8 cellular contexts compared by ENCODE assay signal in genomic region chr2:42360890-42361727, GRCh38. TPM values are rescaled to one million over a fixed set of nuclear protein-coding genes. Genes with fewer than 3 reads are reported as not detected.
DNase-seq lines count a peak whose midpoint lies in the region; ATAC-seq and TF ChIP-seq lines count a peak whose summit lies in the region.

TSS of gene COX7A2L (minus strand) at chr2:42361217. CDS start at chr2:42361161, 56 bp downstream.

- intact Hi-C loops in IMR-90 (cut with micrococcal nuclease) = loop anchor here (1.0 to 10.0 kb wide), 4 partner anchors 61 to 506 kb away; no protein-coding TSS in a partner anchor

- H4K5ac ChIP-seq in IMR-90 (ENCODE audit: low read depth, low read length) = peak within 1 kb of the TSS; percentile 97

- H2AK5ac ChIP-seq in IMR-90 (ENCODE audit: low read depth, low read length) = peak within 1 kb of the TSS; percentile 86

- peak within 1 kb of the TSS; percentile 99 for H3K4me2 ChIP-seq in IMR-90 (ENCODE audit: low read depth, low read length)

- H3K4me3 ChIP-seq in IMR-90 (ENCODE audit: insufficient read depth, low read depth, low read length) = peak within 1 kb of the TSS; percentile 86
- H3K4me3 ChIP-seq in mononuclear cell (ENCODE audit: low read length) = peak within 1 kb of the TSS; percentile 97

- peak within 1 kb of the TSS; percentile 96 for H2BK5ac ChIP-seq in IMR-90 (ENCODE audit: low read depth, low read length, poor library complexity, severe bottlenecking)

- H3K27me3 ChIP-seq in IMR-90 (ENCODE audit: control insufficient read depth, insufficient read depth, low read length) (peaks cover 4% of the 10 kb centered on the region), mononuclear cell (ENCODE audit: insufficient read depth, low read length) (peaks cover 3% of the 10 kb centered on the region)

- peak within 1 kb of the TSS; percentile 97 for H3K9ac ChIP-seq in IMR-90 (ENCODE audit: low read depth, low read length)

- WGBS in IMR-90 (ENCODE audit: extremely low coverage in 2 of 2, insufficient read length in 1 of 2), 2 experiments = 0% methylated on average over 18 of the region's 61 CpGs; no CpG with 5 or more reads in 1 of the 2 experiments

- dilution Hi-C loops in IMR-90 (cut with HindIII; ENCODE audit: low sequenced_read_pairs, unreplicated experiment) = no loop called here

- H2BK20ac ChIP-seq in IMR-90 (ENCODE audit: low read depth, low read length) = peak within 1 kb of the TSS; percentile 98

- peak within 1 kb of the TSS; percentile 98 for H3K18ac ChIP-seq in IMR-90 (ENCODE audit: low read depth, low read length)

- TF ChIP-seq RAD21 in IMR-90 (IDR thresholded peaks at IDR 0.05; ENCODE audit: low read length) = peak; percentile 52

- TF ChIP-seq POLR2A in IMR-90 (IDR thresholded peaks at IDR 0.05; ENCODE audit: low read depth, low read length) = peak; percentile 92

- no peaks in the 10 kb centered on the region for H3K9me3 ChIP-seq in IMR-90 (ENCODE audit: control insufficient read depth, insufficient read depth, low read length)
- no peaks in the 10 kb centered on the region for H3K9me3 ChIP-seq in mononuclear cell (ENCODE audit: low read depth, low read length)

- H3K36me3 ChIP-seq in IMR-90 (ENCODE audit: control insufficient read depth, insufficient read depth, low read length) = 0 out of 2 replicates have a peak, but pooled peaks cover 1% of the 10 kb centered on the region

- H3K4me1 ChIP-seq in IMR-90 (ENCODE audit: control insufficient read depth, insufficient read depth, low read length) (peaks cover 4% of the 10 kb centered on the region), mononuclear cell (ENCODE audit: insufficient read depth, low read length) (peaks cover 35% of the 10 kb centered on the region)

- H4K91ac ChIP-seq in IMR-90 (ENCODE audit: insufficient read depth, low read depth, low read length) = peak within 1 kb of the TSS; percentile 100

- in situ Hi-C loops in IMR-90 (cut with MboI; ENCODE audit: low sequenced_read_pairs) = no loop called here

- peak; percentile 95 for ATAC-seq in GM21528 (IDR thresholded peaks at IDR 0.05; ENCODE audit: low FRiP score, unreplicated experiment)
- ATAC-seq in IMR-90 (ENCODE audit: low read depth) = peak; percentile 99

- H2AFZ ChIP-seq in IMR-90 (replicated peaks; ENCODE audit: low read length, poor library complexity) = peak within 1 kb of the TSS; percentile 97

- peaks cover 37% of the 10 kb centered on the region for H4K20me1 ChIP-seq in IMR-90 (ENCODE audit: insufficient read depth, low read length)

- H3K23ac ChIP-seq in IMR-90 (ENCODE audit: low read depth, low read length) = peak within 1 kb of the TSS; percentile 97

- H4K8ac ChIP-seq in IMR-90 (ENCODE audit: low read depth in 2 of 2, low read length in 2 of 2) = peak within 1 kb of the TSS; percentile 98 to 99

- POLR2A ChIA-PET in IMR-90 (lab: Charles Lee; ENCODE audit: unreplicated experiment) = no interaction called here

- DNase-seq in DMS114 treated with DMSO at 0.1 percent for 48 hours (lab: John Stamatoyannopoulos, UW; ENCODE audit: unreplicated experiment) (peak; percentile 95), IMR-90 (peak; percentile 97), OCI-M1 (lab: John Stamatoyannopoulos, UW) (peak; percentile 97), activated T-cell treated with anti-CD3 and anti-CD28 coated beads for 24 hours (ENCODE audit: low read depth) (peak; percentile 96), epidermal melanocyte (ENCODE audit: insufficient read length, low spot score) (peak; percentile 96)
- peak; percentile 92 to 93 for DNase-seq in stimulated activated CD8-positive, alpha-beta memory T cell treated with anti-CD3 and anti-CD28 coated beads, Interleukin-4, amount 100 ng/mL, for 1 hour (ENCODE audit: low read depth in 2 of 2, low spot score in 1 of 2)

- peaks cover 10% of the 10 kb centered on the region for H3K9me1 ChIP-seq in IMR-90 (ENCODE audit: insufficient read depth, low read length)

- peak; percentile 46 for TF ChIP-seq CTCF in IMR-90 (conservative IDR thresholded peaks at IDR 0.05; ENCODE audit: low read depth, low read length)

- CTCF ChIA-PET in IMR-90 (lab: Yijun Ruan, JAX) = no interaction called here

- peaks cover 11 to 38% of the 10 kb centered on the region in 2 experiments for H3K79me1 ChIP-seq in IMR-90 (ENCODE audit: low read depth in 1 of 2, low read length in 2 of 2)

- H3K4ac ChIP-seq in IMR-90 (ENCODE audit: low read depth, low read length) = peak within 1 kb of the TSS; percentile 97

- peak within 1 kb of the TSS; percentile 94 for H3K27ac ChIP-seq in IMR-90 (ENCODE audit: insufficient read depth, low read length)

- H3K56ac ChIP-seq in IMR-90 (ENCODE audit: extremely low read depth, insufficient read depth, low read length) = peak within 1 kb of the TSS; percentile 100

- peak within 1 kb of the TSS; percentile 99 for H2BK120ac ChIP-seq in IMR-90 (ENCODE audit: low read depth, low read length)

- peak within 1 kb of the TSS; percentile 96 for H2AK9ac ChIP-seq in IMR-90 (replicated peaks; ENCODE audit: low read depth, low read length, poor library complexity)

- H3K14ac ChIP-seq in IMR-90 (replicated peaks; ENCODE audit: low read depth, low read length) = peak within 1 kb of the TSS; percentile 98

- peak within 1 kb of the TSS; percentile 100 for H2BK15ac ChIP-seq in IMR-90 (ENCODE audit: low read depth, low read length)

- BruUV-seq in IMR-90 (replicated peaks; lab: Mats Ljungman, UMichigan) = no TSS peak

TF ChIP-seq in IMR-90, 13 proteins besides CTCF, POLR2A, EP300 and RAD21:
- TF ChIP-seq CHD1 (IDR thresholded peaks at IDR 0.05; ENCODE audit: low read depth, low read length) (no peak), CEBPB (IDR thresholded peaks at IDR 0.05; ENCODE audit: low read depth, low read length) (no peak), MXI1 (IDR thresholded peaks at IDR 0.05; ENCODE audit: borderline replicate concordance, low read depth, low read length) (peak; percentile 47; the same call in 1 of the 2 replicates), RFX5 (IDR thresholded peaks at IDR 0.05; ENCODE audit: low read depth, low read length) (no peak), USF2 (IDR thresholded peaks at IDR 0.05; ENCODE audit: low read depth, low read length) (peak; percentile 84), SMC3 (IDR thresholded peaks at IDR 0.05; ENCODE audit: low read depth, low read length) (peak; percentile 28), RCOR1 (IDR thresholded peaks at IDR 0.05; ENCODE audit: insufficient replicate concordance, low read length) (no peak), MAFK (IDR thresholded peaks at IDR 0.05; ENCODE audit: low read depth, low read length) (no peak), BHLHE40 (IDR thresholded peaks at IDR 0.05; ENCODE audit: low read depth, low read length) (peak; percentile 81; the same call in 1 of the 2 replicates), NFE2L2 (IDR thresholded peaks at IDR 0.05; ENCODE audit: low read depth, low read length) (no peak), MAZ (IDR thresholded peaks at IDR 0.05; ENCODE audit: borderline replicate concordance, low read depth, low read length) (peak; percentile 89; the same call in 1 of the 2 replicates)

RNA-seq across cellular contexts. Expression of gene COX7A2L, which starts in this region (rescaled TPM):
- total RNA-seq in IMR-90 (2012; rRNA removed) (123 and 192 TPM in 2 replicates), mononuclear cell (135 TPM)
- polyA plus RNA-seq in IMR-90 (2012; rRNA removed) = 97.5 and 132 TPM in 2 replicates
- polyA plus RNA-seq in IMR-90 (2012; cell fraction: cytosol; rRNA removed) = 77.9 and 131 TPM in 2 replicates
- 18.4 and 53.3 TPM in 2 replicates for polyA plus RNA-seq in IMR-90 (2012; cell fraction: nucleus; rRNA removed; ENCODE audit: low replicate concordance)

Comparison
In these comparisons a context has a peak if more than half of its experiments do, and no peak if none do; other contexts are left out.
1. Peak in every context shown above with its lines: DNase-seq, ATAC-seq, H3K4me3 ChIP-seq and H3K27ac ChIP-seq.